Comparison of ENCODE assay signal across 36 cellular contexts in the genomic region with DNA sequence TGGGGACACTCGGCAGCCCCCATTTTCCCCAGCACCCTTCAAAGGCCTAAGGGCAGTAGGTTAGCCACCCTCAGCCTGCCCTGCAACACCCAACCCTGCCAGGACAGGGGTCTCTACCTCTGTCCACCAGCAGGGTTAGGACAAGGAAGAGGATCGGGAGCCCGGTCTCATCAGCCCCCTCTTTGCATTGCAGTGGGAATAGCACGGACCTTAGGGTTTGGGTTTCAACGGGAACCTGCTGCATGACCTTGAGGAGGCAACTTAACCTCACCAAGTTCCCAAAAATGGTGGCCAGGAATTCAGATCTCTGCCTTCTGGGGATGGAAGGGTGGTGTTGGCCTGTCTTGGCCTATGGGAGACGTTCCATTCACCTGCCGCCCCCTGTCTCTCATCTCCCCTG. TPM values are rescaled to one million over a fixed set of nuclear protein-coding genes. Genes with fewer than 3 reads are reported as not detected.
"Had no signal": no experiment of that assay in that cellular context is flagged by ENCODE, and none has a peak within 500 bp of the region (broad histone marks: within the 10 kb centered on the region; RNA-seq: fewer than 3 reads in every experiment).

No MANE protein-coding gene starts in this region.

- ATAC-seq: activated CD4-positive, CD25-positive, alpha-beta regulatory T cell treated with anti-CD3 and anti-CD28 coated beads, Interleukin-2, amount 50 U/mL, for 24 hours; heart right ventricle; left cardiac atrium; naive thymus-derived CD4-positive, alpha-beta T cell; right cardiac atrium had no signal

- H3K27ac ChIP-seq: brain microvascular endothelial cell, esophagus muscularis mucosa, heart right ventricle, spleen, thoracic aorta, upper lobe of left lung, vagina, VCaP had no signal

- H3K4me3 ChIP-seq: esophagus muscularis mucosa, heart right ventricle, spleen, thoracic aorta, upper lobe of left lung, vagina had no signal

- H3K27me3 ChIP-seq: brain microvascular endothelial cell, upper lobe of left lung, vagina had no signal

- H3K4me1 ChIP-seq: esophagus muscularis mucosa, heart right ventricle, spleen, upper lobe of left lung, vagina had no signal

- H3K36me3 ChIP-seq: brain microvascular endothelial cell, esophagus muscularis mucosa, heart right ventricle, spleen, thoracic aorta, upper lobe of left lung, vagina had no signal

- DNase-seq: activated CD4-positive, alpha-beta T cell treated with anti-CD3 and anti-CD28 coated beads for 48 hours; activated CD4-positive, alpha-beta T cell treated with anti-CD3 and anti-CD28 coated beads, Interleukin-2, amount 50 U/mL, for 48 hours; activated CD8-positive, alpha-beta memory T cell treated with anti-CD3 and anti-CD28 coated beads, Interleukin-2, amount 50 U/mL, for 4 hours; activated gamma-delta T cell; activated naive CD4-positive, alpha-beta T cell treated with anti-CD3 and anti-CD28 coated beads, Interleukin-2, amount 10 ng/mL, durations not matched to agents 7 days and 5 days; activated naive CD8-positive, alpha-beta T cell treated with anti-CD3 and anti-CD28 coated beads, Interleukin-2, amount 10 ng/mL, durations not matched to agents 7 days and 5 days; activated T-cell treated with anti-CD3 and anti-CD28 coated beads, Interleukin-2, amount 50 U/mL, for 1 hour; brain microvascular endothelial cell; foreskin melanocyte; heart right ventricle; islet precursor cell; left cardiac atrium; mammary epithelial cell; naive thymus-derived CD4-positive, alpha-beta T cell; occipital lobe; posterior cingulate gyrus; spleen; stimulated activated CD4-positive, alpha-beta T cell treated with anti-CD3 and anti-CD28 coated beads, Interleukin-2, amount 100 ng/mL, for 48 hours; stimulated activated naive CD4-positive, alpha-beta T cell treated with Interleukin-2 at 50 U/mL for 16 hours had no signal

- H3K9me3 ChIP-seq: esophagus muscularis mucosa, heart right ventricle, spleen, thoracic aorta, upper lobe of left lung, vagina had no signal

RNA-seq across cellular contexts. Expression of gene SPPL2C, which starts 20.2 kb away (rescaled TPM):
- total RNA-seq: activated CD8-positive, alpha-beta memory T cell treated with anti-CD3 and anti-CD28 coated beads for 36 hours; activated naive CD8-positive, alpha-beta T cell treated with anti-CD3 and anti-CD28 coated beads, Interleukin-2, amount 10 ng/mL, durations not matched to agents 7 days and 5 days; activated T-helper 1 cell treated with anti-CD3 and anti-CD28 coated beads, Interleukin-12 subunit alpha, Interleukin-12 subunit beta, Interleukin-2, Interleukin-4 antibody, amounts not matched to agents 30 ng/mL and 10 ng/mL and 1 ng/mL, durations not matched to agents 14 hours and 24 hours and 36 hours; astrocyte; cardiac septum; chondrocyte; esophagus muscularis mucosa; glomerular endothelial cell; heart right ventricle; left cardiac atrium; liver; mammary epithelial cell; mesothelial cell of epicardium; naive thymus-derived CD4-positive, alpha-beta T cell; occipital lobe; right cardiac atrium; spleen; T-helper 1 cell treated with Interleukin-12 subunit alpha and Interleukin-12 subunit beta and Interleukin-4 antibody, amounts not matched to agents 30 ng/mL and 1 ng/mL, for 36 hours; thoracic aorta; upper lobe of left lung; vagina had no signal
- polyA plus RNA-seq: heart right ventricle; liver; mammary epithelial cell; naive thymus-derived CD4-positive, alpha-beta T cell; neural cell; right cardiac atrium; spleen had no signal

RNA-seq across cellular contexts. Expression of gene CRHR1, which starts 40.4 kb away (rescaled TPM):
- total RNA-seq: activated CD8-positive, alpha-beta memory T cell treated with anti-CD3 and anti-CD28 coated beads for 36 hours; activated naive CD8-positive, alpha-beta T cell treated with anti-CD3 and anti-CD28 coated beads, Interleukin-2, amount 10 ng/mL, durations not matched to agents 7 days and 5 days; activated T-helper 1 cell treated with anti-CD3 and anti-CD28 coated beads, Interleukin-12 subunit alpha, Interleukin-12 subunit beta, Interleukin-2, Interleukin-4 antibody, amounts not matched to agents 30 ng/mL and 10 ng/mL and 1 ng/mL, durations not matched to agents 14 hours and 24 hours and 36 hours; cardiac septum; chondrocyte; glomerular endothelial cell; left cardiac atrium; liver; mammary epithelial cell; naive thymus-derived CD4-positive, alpha-beta T cell; right cardiac atrium; spleen; T-helper 1 cell treated with Interleukin-12 subunit alpha and Interleukin-12 subunit beta and Interleukin-4 antibody, amounts not matched to agents 30 ng/mL and 1 ng/mL, for 36 hours; thoracic aorta; upper lobe of left lung had no signal
- polyA plus RNA-seq: heart right ventricle; liver; mammary epithelial cell; naive thymus-derived CD4-positive, alpha-beta T cell; right cardiac atrium had no signal
